15 cellular contexts compared by ENCODE assay signal in the genomic region with DNA sequence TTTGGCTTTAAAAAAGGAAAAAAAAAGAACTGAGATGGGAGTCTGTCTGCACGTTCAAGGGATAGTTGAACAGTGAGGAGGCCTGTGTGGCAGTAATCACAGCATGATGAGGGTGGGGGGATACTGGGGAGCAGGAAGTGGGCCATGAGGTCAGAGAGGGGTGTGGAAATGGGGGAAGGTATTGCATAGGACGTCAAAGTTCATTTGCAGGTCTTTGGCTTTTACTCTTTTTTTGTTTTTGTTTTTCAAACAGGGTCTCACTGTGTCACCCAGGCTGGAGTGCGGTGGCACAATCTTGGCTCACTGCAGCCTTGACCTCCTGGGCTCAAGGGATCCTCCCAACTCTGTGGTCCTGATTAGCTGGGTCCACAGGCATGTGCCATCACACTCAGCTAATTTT. TPM values are rescaled to one million over a fixed set of nuclear protein-coding genes. Genes with fewer than 3 reads are reported as not detected.
DNase-seq lines count a peak whose midpoint lies in the region; ATAC-seq and TF ChIP-seq lines count a peak whose summit lies in the region.
"Had no signal": no experiment of that assay in that cellular context is flagged by ENCODE, and none has a peak within 500 bp of the region (broad histone marks: within the 10 kb centered on the region; RNA-seq: fewer than 3 reads in every experiment).

No MANE protein-coding gene starts in this region.

- H3K4me1 ChIP-seq in GM23338 (ENCODE audit: insufficient read depth) (no peaks in the 10 kb centered on the region), aorta (ENCODE audit: control insufficient read depth in 1 of 2, insufficient read depth in 2 of 2, low read length in 2 of 2) (no peaks in the 10 kb centered on the region)

- no peaks in the 10 kb centered on the region for H3K9me3 Mint-ChIP-seq in activated T-cell treated with anti-CD3 and anti-CD28 coated beads, Interleukin-2, amount 50 U/mL, for 72 hours
- H3K9me3 Mint-ChIP-seq in GM23338 = peaks cover 1% of the 10 kb centered on the region; the same call in 1 of the 3 replicates
- no peaks in the 10 kb centered on the region for H3K9me3 Mint-ChIP-seq in activated T-helper 17 cell treated with anti-CD3 and anti-CD28 coated beads, Interleukin-2, amount 50 U/mL, for 72 hours
- no peaks in the 10 kb centered on the region for H3K9me3 Mint-ChIP-seq in natural killer cell

- intact Hi-C loops in natural killer cell (cut with micrococcal nuclease) (no loop called here), aorta (cut with DNase I) (no loop called here)

- no peaks in the 10 kb centered on the region for H3F3A ChIP-seq in GM23338 (replicated peaks; ENCODE audit: low read depth)

- H3K27ac ChIP-seq in GM23338 (ENCODE audit: low read depth) (0 out of 2 replicates have a peak overlapping the region, but pooled peaks have one; percentile 55), aorta (ENCODE audit: low read depth in 1 of 2, low read length in 2 of 2) (no peak overlapping the region)

- no peak overlapping the region for H3K4me2 ChIP-seq in GM23338

- no peaks in the 10 kb centered on the region for H3K9me3 ChIP-seq in aorta (ENCODE audit: control insufficient read depth, low read length)
- H3K9me3 ChIP-seq: MG63 had no signal

- H3K27me3 ChIP-seq in GM23338 (ENCODE audit: insufficient read depth) (no peaks in the 10 kb centered on the region), aorta (ENCODE audit: control insufficient read depth in 1 of 2, insufficient read depth in 2 of 2, low read length in 1 of 2) (no peaks in the 10 kb centered on the region)
- H3K27me3 ChIP-seq: MG63 had no signal

- no peak for TF ChIP-seq CTCF in GM23338 (conservative IDR thresholded peaks at IDR 0.05; ENCODE audit: low read depth in 2 of 2)
- no peak for TF ChIP-seq CTCF in natural killer cell (IDR thresholded peaks at IDR 0.05)

- no peaks in the 10 kb centered on the region for H3K4me1 Mint-ChIP-seq in activated T-cell treated with anti-CD3 and anti-CD28 coated beads, Interleukin-2, amount 50 U/mL, for 72 hours (ENCODE audit: low read depth)
- peaks cover 5% of the 10 kb centered on the region; the same call in 2 of the 3 replicates for H3K4me1 Mint-ChIP-seq in GM23338
- H3K4me1 Mint-ChIP-seq in activated T-helper 17 cell treated with anti-CD3 and anti-CD28 coated beads, Interleukin-2, amount 50 U/mL, for 72 hours = peaks cover 5% of the 10 kb centered on the region
- peaks cover 24 to 25% of the 10 kb centered on the region in 2 donors for H3K4me1 Mint-ChIP-seq in natural killer cell

- H2AFZ ChIP-seq in GM23338 = no peak overlapping the region

- no peaks in the 10 kb centered on the region for H3K27me3 Mint-ChIP-seq in activated T-cell treated with anti-CD3 and anti-CD28 coated beads, Interleukin-2, amount 50 U/mL, for 72 hours (ENCODE audit: low read depth)
- H3K27me3 Mint-ChIP-seq in GM23338 (ENCODE audit: insufficient read depth, low read depth, poor library complexity) (peaks cover 7% of the 10 kb centered on the region), natural killer cell (ENCODE audit: low read depth in 2 of 2) (no peaks in the 10 kb centered on the region)
- no peaks in the 10 kb centered on the region for H3K27me3 Mint-ChIP-seq in activated T-helper 17 cell treated with anti-CD3 and anti-CD28 coated beads, Interleukin-2, amount 50 U/mL, for 72 hours

- peaks cover 2% of the 10 kb centered on the region for H4K20me1 ChIP-seq in GM23338 (replicated peaks; ENCODE audit: insufficient read depth)

- H3K36me3 ChIP-seq in GM23338 (ENCODE audit: insufficient read depth) = no peaks in the 10 kb centered on the region
- H3K36me3 ChIP-seq in aorta (ENCODE audit: control insufficient read depth in 1 of 2, insufficient read depth in 2 of 2, low read length in 1 of 2) = no peaks in the 10 kb centered on the region
- H3K36me3 ChIP-seq: MG63 had no signal

- H3K36me3 Mint-ChIP-seq in activated T-cell treated with anti-CD3 and anti-CD28 coated beads, Interleukin-2, amount 50 U/mL, for 72 hours (ENCODE audit: insufficient read depth in 2 of 2) = peaks cover under 1 to 1% of the 10 kb centered on the region in 2 donors
- H3K36me3 Mint-ChIP-seq in GM23338 (ENCODE audit: low read depth) (peaks cover 6% of the 10 kb centered on the region; the same call in 2 of the 3 replicates), natural killer cell (no peaks in the 10 kb centered on the region)
- H3K36me3 Mint-ChIP-seq in activated T-helper 17 cell treated with anti-CD3 and anti-CD28 coated beads, Interleukin-2, amount 50 U/mL, for 72 hours (ENCODE audit: low read depth) = peaks cover 59% of the 10 kb centered on the region

- H3K27ac Mint-ChIP-seq in activated T-cell treated with anti-CD3 and anti-CD28 coated beads, Interleukin-2, amount 50 U/mL, for 72 hours = peak overlapping the region; percentile 29
- H3K27ac Mint-ChIP-seq in GM23338 (peak overlapping the region; percentile 43; the same call in 1 of the 2 replicates), natural killer cell (peak overlapping the region; percentile 45 to 75)
- H3K27ac Mint-ChIP-seq in activated T-helper 17 cell treated with anti-CD3 and anti-CD28 coated beads, Interleukin-2, amount 50 U/mL, for 72 hours = peak overlapping the region; percentile 66

- H3K4me3 ChIP-seq in GM23338 = no peak overlapping the region
- no peak overlapping the region for H3K4me3 ChIP-seq in aorta (ENCODE audit: low read length in 2 of 2)
- H3K4me3 ChIP-seq: MG63 had no signal

- peaks cover 13% of the 10 kb centered on the region for H3K79me2 ChIP-seq in GM23338 (replicated peaks; ENCODE audit: insufficient read depth)

- DNase-seq in activated T-cell treated with anti-CD3 and anti-CD28 coated beads, Interleukin-2, amount 50 U/mL, for 72 hours = no peak
- no peak for DNase-seq in activated T-cell treated with anti-CD3 and anti-CD28 coated beads, Interleukin-2, amount 50 U/mL, for 1 hour
- no peak for DNase-seq in GM23338 (ENCODE audit: low spot score)
- no peak for DNase-seq in natural killer cell
- DNase-seq in aorta = no peak
- DNase-seq: AML-193, DND-41, GF-D8, MG63, NCI-H1092 treated with DMSO at 0.1 percent for 48 hours, NCI-H187 treated with DMSO at 0.1 percent for 48 hours, NCI-H2171 had no signal

- H3K4me3 Mint-ChIP-seq in activated T-cell treated with anti-CD3 and anti-CD28 coated beads, Interleukin-2, amount 50 U/mL, for 72 hours = no peak overlapping the region
- H3K4me3 Mint-ChIP-seq in GM23338 (no peak overlapping the region), natural killer cell (peak overlapping the region; percentile 45)
- H3K4me3 Mint-ChIP-seq in activated T-helper 17 cell treated with anti-CD3 and anti-CD28 coated beads, Interleukin-2, amount 50 U/mL, for 72 hours = no peak overlapping the region

- WGBS in aorta, 2 donors = 78 to 81% methylated on average over 3 of the region's 3 CpGs

- ATAC-seq in activated T-cell treated with anti-CD3 and anti-CD28 coated beads, Interleukin-2, amount 50 U/mL, for 72 hours (replicated peaks in 1 of 2) = peak in 1 of 2 donors; percentile 36
- ATAC-seq in GM23338 = no peak
- no peak for ATAC-seq in activated T-helper 17 cell treated with anti-CD3 and anti-CD28 coated beads, Interleukin-2, amount 50 U/mL, for 72 hours (replicated peaks)
- ATAC-seq in natural killer cell = peak; percentile 57 to 85 (median 82)
- ATAC-seq in aorta (ENCODE audit: low FRiP score) = no peak
- no peak for ATAC-seq in HG03442 (IDR thresholded peaks at IDR 0.05; ENCODE audit: unreplicated experiment)
- ATAC-seq in HG03095 (IDR thresholded peaks at IDR 0.05; ENCODE audit: unreplicated experiment) = no peak

- no peaks in the 10 kb centered on the region for H3K9me2 ChIP-seq in GM23338 (ENCODE audit: insufficient read depth)

TF ChIP-seq in GM23338, 12 proteins besides CTCF, POLR2A, EP300 and RAD21 (continues in another document):
- TF ChIP-seq CREB1 (CRISPR knock-in tag; IDR thresholded peaks at IDR 0.05; ENCODE audit: low read depth) (no peak), EZH2phosphoT487 (IDR thresholded peaks at IDR 0.05; ENCODE audit: unreplicated experiment) (no peak), EZH2 (IDR thresholded peaks at IDR 0.05; ENCODE audit: low read depth, unreplicated experiment) (no peak), POLR2AphosphoS5 (IDR thresholded peaks at IDR 0.05; ENCODE audit: low read depth) (no peak), ZNF114 (CRISPR knock-in tag; IDR thresholded peaks at IDR 0.05) (no peak)
- TF ChIP-seq, protein P1, sequence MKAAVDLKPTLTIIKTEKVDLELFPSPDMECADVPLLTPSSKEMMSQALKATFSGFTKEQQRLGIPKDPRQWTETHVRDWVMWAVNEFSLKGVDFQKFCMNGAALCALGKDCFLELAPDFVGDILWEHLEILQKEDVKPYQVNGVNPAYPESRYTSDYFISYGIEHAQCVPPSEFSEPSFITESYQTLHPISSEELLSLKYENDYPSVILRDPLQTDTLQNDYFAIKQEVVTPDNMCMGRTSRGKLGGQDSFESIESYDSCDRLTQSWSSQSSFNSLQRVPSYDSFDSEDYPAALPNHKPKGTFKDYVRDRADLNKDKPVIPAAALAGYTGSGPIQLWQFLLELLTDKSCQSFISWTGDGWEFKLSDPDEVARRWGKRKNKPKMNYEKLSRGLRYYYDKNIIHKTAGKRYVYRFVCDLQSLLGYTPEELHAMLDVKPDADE (IDR thresholded peaks at IDR 0.05) = no peak

RNA-seq across cellular contexts. Expression of gene WWP2, which starts 19.0 kb away (rescaled TPM):
- 10 to 100 TPM; 45.4 to 62.3 TPM for total RNA-seq in activated T-cell treated with anti-CD3 and anti-CD28 coated beads, Interleukin-2, amount 50 U/mL, for 72 hours
- total RNA-seq in GM23338 (2014; rRNA removed; shearing (Covaris generic)) = 29.2 and 35.5 TPM in 2 replicates
- polyA plus RNA-seq in GM23338 (2016; fragmentation: Nextera tagmentation; extraction: Ambion mirVana) = 11.6 and 12.3 TPM in 2 replicates
- 10 to 100 TPM; 55.1 to 55.7 TPM for total RNA-seq in activated T-helper 17 cell treated with anti-CD3 and anti-CD28 coated beads, Interleukin-2, amount 50 U/mL, for 72 hours
- total RNA-seq in natural killer cell = 10 to 100 TPM; 72.8 to 95.6 (median 81.6) TPM
- 100 to 1,000 TPM; 135 to 144 TPM for total RNA-seq in aorta
- 100 to 1,000 TPM in 1 of 2 donors, 10 to 100 TPM in 1; 59.0 to 141 TPM for polyA plus RNA-seq in aorta

RNA-seq across cellular contexts. Expression of gene NOB1, which starts 26.4 kb away (rescaled TPM):
- total RNA-seq in activated T-cell treated with anti-CD3 and anti-CD28 coated beads, Interleukin-2, amount 50 U/mL, for 72 hours = 100 to 1,000 TPM; 135 to 152 TPM
- 41.4 and 44.1 TPM in 2 replicates for total RNA-seq in GM23338 (2014; rRNA removed; shearing (Covaris generic))
- polyA plus RNA-seq in GM23338 (2016; fragmentation: Nextera tagmentation; extraction: Ambion mirVana) (54.1 and 56.6 TPM in 2 replicates), aorta (10 to 100 TPM; 29.4 to 38.7 TPM)
- 10 to 100 TPM; 92.0 to 95.9 TPM for total RNA-seq in activated T-helper 17 cell treated with anti-CD3 and anti-CD28 coated beads, Interleukin-2, amount 50 U/mL, for 72 hours
- total RNA-seq in natural killer cell (10 to 100 TPM; 20.9 to 34.4 (median 32.0) TPM), aorta (10 to 100 TPM; 30.6 to 32.4 TPM)

RNA-seq across cellular contexts. Expression of gene NQO1, which starts 54.8 kb away (rescaled TPM):
- total RNA-seq in activated T-cell treated with anti-CD3 and anti-CD28 coated beads, Interleukin-2, amount 50 U/mL, for 72 hours = 10 to 100 TPM; 10.8 to 12.8 TPM
- total RNA-seq in GM23338 (2014; rRNA removed; shearing (Covaris generic)) = 75.9 and 80.9 TPM in 2 replicates
- 83.4 and 86.3 TPM in 2 replicates for polyA plus RNA-seq in GM23338 (2016; fragmentation: Nextera tagmentation; extraction: Ambion mirVana)
- 10 to 100 TPM; 14.2 to 22.3 TPM for total RNA-seq in activated T-helper 17 cell treated with anti-CD3 and anti-CD28 coated beads, Interleukin-2, amount 50 U/mL, for 72 hours
- 1 to 10 TPM; 4.0 to 4.8 (median 4.5) TPM for total RNA-seq in natural killer cell
- total RNA-seq in aorta = 10 to 100 TPM; 31.3 to 52.5 TPM
- 10 to 100 TPM; 53.7 to 76.3 TPM for polyA plus RNA-seq in aorta

Comparison
In these comparisons a context has a peak if more than half of its experiments do, and no peak if none do; other contexts are left out.
1. ATAC-seq: peak in natural killer cell (3 of 3); none in GM23338 (single experiment), activated T-helper 17 cell treated with anti-CD3 and anti-CD28 coated beads, Interleukin-2, amount 50 U/mL, for 72 hours (single experiment), aorta (single experiment), HG03442 (single experiment) and HG03095 (single experiment).
2. Peak in every context shown above with its lines, with median percentiles within 50 percentile points of each other: H3K27ac Mint-ChIP-seq.